Comparison of ENCODE assay signal across 8 cellular contexts in the genomic region with DNA sequence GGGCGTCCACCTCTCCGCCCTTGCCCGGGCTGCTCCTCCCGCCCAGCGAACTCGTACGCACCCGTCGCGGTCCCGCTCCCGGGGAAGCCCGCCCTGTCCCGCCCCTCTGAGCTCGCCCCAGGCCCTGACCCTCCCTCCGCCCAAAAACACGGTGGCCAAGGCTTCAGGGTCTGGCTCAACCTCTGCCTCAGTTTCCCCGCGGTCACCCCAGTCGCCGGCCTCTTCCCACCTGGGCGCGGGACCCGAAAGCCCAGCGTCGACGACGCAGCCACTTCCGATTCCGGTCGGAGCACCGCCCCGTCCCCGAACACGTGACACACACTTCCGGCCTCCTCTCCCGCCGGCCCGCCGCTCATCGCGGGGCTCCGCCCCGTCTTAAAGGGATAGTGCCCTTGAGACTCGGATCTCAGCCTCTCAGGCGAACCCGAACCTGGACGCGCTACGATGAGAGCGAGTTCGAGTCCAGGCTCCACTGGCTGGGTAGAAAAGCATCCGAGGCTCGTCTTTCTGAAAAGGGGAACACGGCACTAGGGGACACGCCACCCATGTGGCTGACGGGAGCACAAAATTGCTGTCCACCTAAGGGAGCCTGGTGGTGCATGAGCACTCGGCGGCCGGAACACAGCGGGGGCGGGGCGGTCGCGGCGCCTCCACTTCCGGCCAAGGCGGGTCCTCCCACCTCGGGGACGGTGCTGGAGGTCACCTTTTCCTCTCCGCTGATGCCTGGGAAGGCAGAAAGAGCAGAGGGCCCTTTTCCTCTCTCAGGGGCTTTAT. TPM values are rescaled to one million over a fixed set of nuclear protein-coding genes. Genes with fewer than 3 reads are reported as not detected.
DNase-seq lines count a peak whose midpoint lies in the region; ATAC-seq and TF ChIP-seq lines count a peak whose summit lies in the region.

C19orf25 (minus strand) TSS at position 282 of the 774 bp plus-strand sequence. CDS start 312 bp downstream, outside the sequence.

- no peaks in the 10 kb centered on the region for H3K27me3 Mint-ChIP-seq in type B pancreatic cell

- H3K27ac ChIP-seq in adipose tissue (ENCODE audit: low read depth, low read length) (no peak within 1 kb of the TSS), heart left ventricle (peak within 1 kb of the TSS; percentile 27 to 82 (median 70))

- peaks cover 4% of the 10 kb centered on the region for H3K36me3 Mint-ChIP-seq in type B pancreatic cell

- TF ChIP-seq POLR2A in heart left ventricle (IDR thresholded peaks at IDR 0.05) = peak in 1 of 2 donors; percentile 77

- intact Hi-C loops in heart left ventricle (cut with DNase I) = loop anchor here in 1 of 10 donors (1.0 kb wide), 1 partner anchor 11 kb away; the partner anchor contains the start of gene PCSK4
- intact Hi-C loops in posterior cingulate gyrus (cut with DNase I) = loop anchor here (1.0 kb wide), 2 partner anchors 11 to 28 kb away; partner anchors contain the start of gene PCSK4

- DNase-seq in GM12865 (ENCODE audit: low read depth) (peak; percentile 97), NCI-H146 treated with DMSO at 0.1 percent for 48 hours (lab: John Stamatoyannopoulos, UW; ENCODE audit: unreplicated experiment) (peak; percentile 66), T-helper 1 cell (peak; percentile 77 to 96 (median 85)), heart left ventricle (peak; percentile 94 to 98 (median 96)), posterior cingulate gyrus (peak; percentile 91 to 99 (median 96)), type B pancreatic cell (ENCODE audit: extremely low spot score, unreplicated experiment) (peak; percentile 93)

- peak within 1 kb of the TSS; percentile 64 for H3K4me3 ChIP-seq in GM12865 (ENCODE audit: low read depth, low read length)
- peak within 1 kb of the TSS; percentile 80 to 99 (median 94) for H3K4me3 ChIP-seq in heart left ventricle

- H3K9me3 ChIP-seq in heart left ventricle = no peaks in the 10 kb centered on the region

- H3K4me3 Mint-ChIP-seq in type B pancreatic cell = peak within 1 kb of the TSS; percentile 99

- H3K27ac Mint-ChIP-seq in type B pancreatic cell = peak within 1 kb of the TSS; percentile 95

- H3K27me3 ChIP-seq in heart left ventricle = no peaks in the 10 kb centered on the region

- ATAC-seq in HG02798 (IDR thresholded peaks at IDR 0.05; ENCODE audit: poor library complexity, unreplicated experiment) (peak; percentile 91), heart left ventricle (peak; percentile 94 to 98 (median 96))

- H3K4me1 ChIP-seq in heart left ventricle = peaks cover 0 to 30% (median 23%) of the 10 kb centered on the region in 12 donors

- WGBS in adipose tissue, 3 donors = 0 to 1% (median 1%) methylated on average over 68 to 71 of the region's 71 CpGs
- WGBS in heart left ventricle, 4 donors = 0 to 1% (median 0%) methylated on average over 37 to 71 of the region's 71 CpGs

- H3K36me3 ChIP-seq in heart left ventricle = peaks cover 0 to 33% (median 3%) of the 10 kb centered on the region in 9 donors

- no peaks in the 10 kb centered on the region for H3K9me3 Mint-ChIP-seq in type B pancreatic cell

- TF ChIP-seq CTCF in GM12865 (IDR thresholded peaks at IDR 0.05; ENCODE audit: insufficient read depth, low read depth, low read length, missing control alignments) = no peak
- TF ChIP-seq CTCF in heart left ventricle (IDR thresholded peaks at IDR 0.05) = no peak
- no peak for TF ChIP-seq CTCF in type B pancreatic cell (conservative IDR thresholded peaks at IDR 0.05)

- H3K4me1 Mint-ChIP-seq in type B pancreatic cell (ENCODE audit: unreplicated experiment) = peaks cover 6% of the 10 kb centered on the region

RNA-seq across cellular contexts. Expression of gene C19orf25, which starts in this region (rescaled TPM):
- polyA plus RNA-seq in adipose tissue (10 to 100 TPM; 16.5 to 28.6 (median 24.3) TPM), heart left ventricle (10 to 100 TPM; 27.6 to 27.8 TPM)
- total RNA-seq in heart left ventricle (10 to 100 TPM in 8 of 9 donors, 1 to 10 TPM in 1; 9.4 to 29.2 (median 15.7) TPM), type B pancreatic cell (ENCODE audit: low replicate concordance) (36.6 and 37.5 TPM in 2 replicates)
